ENCODE assay signal across 17 cellular contexts in genomic region chr11:70420496-70420895, GRCh38. TPM values are rescaled to one million over a fixed set of nuclear protein-coding genes. Genes with fewer than 3 reads are reported as not detected.
A peak's percentile ranks its signal among the peaks of the same experiment; 100 is the strongest.
DNase-seq lines count a peak whose midpoint lies in the region; ATAC-seq, FAIRE-seq and TF ChIP-seq lines count a peak whose summit lies in the region.
"Had no signal": no experiment of that assay in that cellular context is flagged by ENCODE, and none has a peak within 500 bp of the region (broad histone marks: within the 10 kb centered on the region; RNA-seq: fewer than 3 reads in every experiment).

No MANE protein-coding gene starts in this region.

- H3K36me3 ChIP-seq in brain microvascular endothelial cell (replicated peaks) (peaks cover 92% of the 10 kb centered on the region), ovary (no peaks in the 10 kb centered on the region), gastrocnemius medialis (peaks cover 0 to 92% of the 10 kb centered on the region in 2 donors)

- no peak overlapping the region for H3K4me3 Mint-ChIP-seq in endothelial cell (ENCODE audit: unreplicated experiment)
- H3K4me3 Mint-ChIP-seq: CD4-positive, alpha-beta T cell; H9 had no signal

- H3K4me1 Mint-ChIP-seq in endothelial cell (ENCODE audit: unreplicated experiment), result peaks cover 4% of the 10 kb centered on the region

- peak overlapping the region; percentile 92 for H3K27ac ChIP-seq in brain microvascular endothelial cell
- peak overlapping the region in 1 of 2 donors; percentile 19 for H3K27ac ChIP-seq in ovary
- H3K27ac ChIP-seq in gastrocnemius medialis, result no peak overlapping the region
- H3K27ac ChIP-seq: C4-2B had no signal

- peaks cover 8% of the 10 kb centered on the region for H3K27me3 Mint-ChIP-seq in endothelial cell (ENCODE audit: unreplicated experiment)
- H3K27me3 Mint-ChIP-seq: CD4-positive, alpha-beta T cell had no signal

- TF ChIP-seq EP300 in ovary (IDR thresholded peaks at IDR 0.05), result no peak

- no peaks in the 10 kb centered on the region for H3K9me3 Mint-ChIP-seq in endothelial cell (ENCODE audit: unreplicated experiment)
- H3K9me3 Mint-ChIP-seq: CD4-positive, alpha-beta T cell; H9 had no signal

- in situ Hi-C loops in brain microvascular endothelial cell (cut with HindIII; ENCODE audit: low pct_ligation_motif_present, low sequenced_read_pairs) (no loop called here), gastrocnemius medialis (cut with MboI; ENCODE audit: low sequenced_read_pairs in 4 of 4) (no loop called here)

- no peak for DNase-seq in HTR-8/SVneo (ENCODE audit: insufficient read length, low spot score)
- DNase-seq in brain microvascular endothelial cell, result no peak
- no peak for DNase-seq in endothelial cell (ENCODE audit: low spot score)
- DNase-seq in ovary, result peak in 3 of 5 donors; percentile 28 to 61 (median 60)
- no peak for DNase-seq in stimulated activated CD4-positive, alpha-beta T cell treated with anti-CD3 and anti-CD28 coated beads, Interleukin-12 subunit alpha, Interleukin-12 subunit beta, amount 100 ng/mL, for 4 hours
- DNase-seq in HuH-7 (ENCODE audit: low spot score), result no peak
- DNase-seq in gastrocnemius medialis, result no peak
- DNase-seq in head of caudate nucleus, result no peak
- DNase-seq: CD4-positive, alpha-beta T cell; DMS 273 treated with DMSO at 0.1 percent for 48 hours; DMS53; DND-41; GOT3; H9 had no signal

- intact Hi-C loops in ovary (cut with DNase I), result no loop called here
- intact Hi-C loops in gastrocnemius medialis (cut with DNase I; ENCODE audit: low total_unique reads), result no loop called here
- intact Hi-C loops in head of caudate nucleus (cut with DNase I), result no loop called here

- H3K27me3 ChIP-seq in brain microvascular endothelial cell (replicated peaks) (no peaks in the 10 kb centered on the region), ovary (no peaks in the 10 kb centered on the region), gastrocnemius medialis (no peaks in the 10 kb centered on the region)

- peak; percentile 52 for FAIRE-seq in HTR-8/SVneo (lab: Jason Lieb, UNC)
- FAIRE-seq: A204.1, GM12878 had no signal

- 13 to 41% (median 19%) methylated on average over 9 of the region's 9 CpGs for WGBS in ovary, 3 donors

- peaks cover 14% of the 10 kb centered on the region for H3K4me1 ChIP-seq in ovary (ENCODE audit: insufficient read depth)
- no peaks in the 10 kb centered on the region for H3K4me1 ChIP-seq in gastrocnemius medialis

- no peak for ATAC-seq in gastrocnemius medialis
- ATAC-seq: GM12878 had no signal

- TF ChIP-seq POLR2A in ovary (IDR thresholded peaks at IDR 0.05), result no peak
- no peak for TF ChIP-seq POLR2A in gastrocnemius medialis (IDR thresholded peaks at IDR 0.05)

- no peaks in the 10 kb centered on the region for H3K9me3 ChIP-seq in ovary
- H3K9me3 ChIP-seq in gastrocnemius medialis, result no peaks in the 10 kb centered on the region

- H3K4me3 ChIP-seq in brain microvascular endothelial cell (ENCODE audit: low read depth, low read length), result no peak overlapping the region
- H3K4me3 ChIP-seq in ovary, result no peak overlapping the region
- H3K4me3 ChIP-seq in gastrocnemius medialis, result no peak overlapping the region
- H3K4me3 ChIP-seq: GM12878 had no signal

- no peak for TF ChIP-seq CTCF in brain microvascular endothelial cell (IDR thresholded peaks at IDR 0.05; ENCODE audit: low read depth, low read length, missing control alignments)
- no peak for TF ChIP-seq CTCF in endothelial cell (IDR thresholded peaks at IDR 0.05; ENCODE audit: unreplicated experiment)
- no peak for TF ChIP-seq CTCF in ovary (IDR thresholded peaks at IDR 0.05)
- no peak for TF ChIP-seq CTCF in gastrocnemius medialis (IDR thresholded peaks at IDR 0.05 in 4 of 5, conservative IDR thresholded peaks at IDR 0.05 in 1 of 5)

- H3K36me3 Mint-ChIP-seq in endothelial cell (ENCODE audit: low read depth, unreplicated experiment), result peaks cover 63% of the 10 kb centered on the region

- H3K27ac Mint-ChIP-seq in endothelial cell (ENCODE audit: unreplicated experiment), result peak overlapping the region; percentile 48
- H3K27ac Mint-ChIP-seq: CD4-positive, alpha-beta T cell had no signal

RNA-seq across cellular contexts. Expression of gene CTTN, which starts 22.2 kb away (rescaled TPM):
- total RNA-seq in endothelial cell (ENCODE audit: unreplicated experiment), result 458 TPM
- 100 to 1,000 TPM; 197 to 321 (median 207) TPM for total RNA-seq in ovary
- polyA plus RNA-seq in ovary, result 100 to 1,000 TPM; 129 to 131 TPM
- total RNA-seq in gastrocnemius medialis, result 100 to 1,000 TPM in 3 of 4 donors, 10 to 100 TPM in 1; 92.8 to 226 (median 134) TPM

Comparison
In these comparisons a context has a peak if more than half of its experiments do, and no peak if none do; other contexts are left out.
1. DNase-seq: peak in ovary (3 of 5); none in HTR-8/SVneo (single experiment), brain microvascular endothelial cell (single experiment), endothelial cell (single experiment), stimulated activated CD4-positive, alpha-beta T cell treated with anti-CD3 and anti-CD28 coated beads, Interleukin-12 subunit alpha, Interleukin-12 subunit beta, amount 100 ng/mL, for 4 hours (single experiment), HuH-7 (single experiment), gastrocnemius medialis (0 of 2) and head of caudate nucleus (0 of 42).